In genomic region chr2:151827564-151828142, GRCh38 we compare ENCODE assay signal across 8 cellular contexts. TPM values are rescaled to one million over a fixed set of nuclear protein-coding genes. Genes with fewer than 3 reads are reported as not detected.
DNase-seq lines count a peak whose midpoint lies in the region; ATAC-seq and TF ChIP-seq lines count a peak whose summit lies in the region.

No MANE protein-coding gene starts in this region.

- H3K9me3 Mint-ChIP-seq in neural crest cell = no peaks in the 10 kb centered on the region

- in situ Hi-C loops in KBM-7 (cut with MboI; ENCODE audit: low pct_unique_long_range_greater_than_20kb, low sequenced_read_pairs) = no loop called here

- peak; percentile 36 for DNase-seq in GM10266 (ENCODE audit: extremely low spot score)
- DNase-seq in KBM-7 = peak; percentile 42
- DNase-seq in activated T-cell treated with anti-CD3 and anti-CD28 coated beads, Interleukin-2, amount 50 U/mL, for 1 hour = peak; percentile 40
- DNase-seq in fibroblast of the aortic adventitia (ENCODE audit: low read depth) = peak; percentile 32
- peak; percentile 9 for DNase-seq in neural crest cell (ENCODE audit: low read depth, low spot score)
- no peak for DNase-seq in SHP77 (lab: John Stamatoyannopoulos, UW)
- no peak for DNase-seq in MV-4-11 (lab: John Stamatoyannopoulos, UW)

- H3K27me3 Mint-ChIP-seq in neural crest cell (ENCODE audit: low read depth) = no peaks in the 10 kb centered on the region

- H3K36me3 Mint-ChIP-seq in neural crest cell (ENCODE audit: low read depth) = no peaks in the 10 kb centered on the region

- peak overlapping the region; percentile 98 for H3K4me3 ChIP-seq in fibroblast of the aortic adventitia (ENCODE audit: low read depth, low read length)

- peaks cover 51% of the 10 kb centered on the region for H3K4me1 Mint-ChIP-seq in neural crest cell

- no peak for TF ChIP-seq CTCF in GM10266 (IDR thresholded peaks at IDR 0.05; ENCODE audit: control insufficient read depth, insufficient read depth, low read depth, missing control alignments)
- no peak for TF ChIP-seq CTCF in fibroblast of the aortic adventitia (IDR thresholded peaks at IDR 0.05; ENCODE audit: insufficient read depth, low read length)
- TF ChIP-seq CTCF in neural crest cell (conservative IDR thresholded peaks at IDR 0.05) = no peak

- peak; percentile 21 for ATAC-seq in GM21576 (IDR thresholded peaks at IDR 0.05; ENCODE audit: unreplicated experiment)

- peak overlapping the region; percentile 99 for H3K27ac Mint-ChIP-seq in neural crest cell (ENCODE audit: unreplicated experiment)

- H3K4me3 Mint-ChIP-seq in neural crest cell = peak overlapping the region; percentile 98

RNA-seq across cellular contexts. Expression of gene ARL5A, which starts 0.6 kb away (rescaled TPM):
- total RNA-seq in fibroblast of the aortic adventitia (ENCODE audit: low replicate concordance) (45.6 and 161 TPM in 2 replicates), neural crest cell (63.2 and 64.9 TPM in 2 replicates)

Comparison
In these comparisons a context has a peak if more than half of its experiments do, and no peak if none do; other contexts are left out.
1. DNase-seq: peak in GM10266 (single experiment), KBM-7 (single experiment), activated T-cell treated with anti-CD3 and anti-CD28 coated beads, Interleukin-2, amount 50 U/mL, for 1 hour (single experiment), fibroblast of the aortic adventitia (single experiment) and neural crest cell (single experiment); none in SHP77 (0 of 2) and MV-4-11 (single experiment).